In the genomic region with DNA sequence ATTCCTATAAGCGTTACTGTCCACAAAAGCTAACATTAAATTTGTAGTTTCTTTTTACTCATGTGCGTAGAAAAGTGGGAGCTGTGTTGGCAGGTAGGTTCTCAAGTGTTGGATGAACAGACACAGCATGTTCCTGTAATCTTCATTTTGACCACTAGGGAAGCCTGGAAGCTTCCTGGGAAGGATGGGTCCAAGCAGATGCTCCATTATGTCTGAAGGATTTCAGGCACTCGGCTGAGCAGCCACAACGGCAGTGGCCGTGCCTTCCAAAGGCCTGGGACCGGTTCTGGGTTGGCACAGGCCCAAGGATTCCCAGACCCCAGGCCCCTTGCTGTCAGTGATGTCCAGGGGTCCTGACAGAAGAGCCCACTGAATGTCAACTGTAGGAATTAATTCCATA, we compare ENCODE assay signal across 15 cellular contexts.
DNase-seq lines count a peak whose midpoint lies in the region; ATAC-seq, FAIRE-seq and TF ChIP-seq lines count a peak whose summit lies in the region.
"Had no signal": no experiment of that assay in that cellular context is flagged by ENCODE, and none has a peak within 500 bp of the region (broad histone marks: within the 10 kb centered on the region; RNA-seq: fewer than 3 reads in every experiment).

No MANE protein-coding gene starts in this region.

- TF ChIP-seq EP300 in GM12878 (IDR thresholded peaks at IDR 0.05; ENCODE audit: borderline replicate concordance in 1 of 2, control insufficient read depth in 1 of 2, low read depth in 2 of 2, low read length in 2 of 2) = no peak

- no peaks in the 10 kb centered on the region for H3K9me3 Mint-ChIP-seq in nephron progenitor cell

- no peak for ATAC-seq in DND-41 (ENCODE audit: insufficient read depth, low read depth)
- no peak for ATAC-seq in GM12878
- no peak for ATAC-seq in HG02623 (IDR thresholded peaks at IDR 0.05; ENCODE audit: unreplicated experiment)
- ATAC-seq in GM21390 (IDR thresholded peaks at IDR 0.05; ENCODE audit: unreplicated experiment) = no peak
- ATAC-seq: activated CD4-positive, CD25-positive, alpha-beta regulatory T cell treated with anti-CD3 and anti-CD28 coated beads, Interleukin-2, amount 50 U/mL, for 24 hours; heart left ventricle; Right ventricle myocardium inferior had no signal

- no peak overlapping the region for H3K4me3 Mint-ChIP-seq in nephron progenitor cell

- H3K4me3 ChIP-seq in DND-41 (ENCODE audit: low read depth in 1 of 2, low read length in 2 of 2) (no peak overlapping the region), GM12878 (no peak overlapping the region)
- H3K4me3 ChIP-seq: heart left ventricle had no signal

- intact Hi-C loops in GM12878 (cut with micrococcal nuclease; ENCODE audit: unreplicated experiment) = no loop called here

- H3K79me2 ChIP-seq in DND-41 (ENCODE audit: insufficient read depth, low read length) (no peaks in the 10 kb centered on the region), GM12878 (ENCODE audit: control insufficient read depth, insufficient read depth, low read length) (no peaks in the 10 kb centered on the region)

- SMC1A ChIA-PET in GM12878 (lab: Charles Lee; ENCODE audit: uncharacterized antibody, unreplicated experiment) = no interaction called here

- no peak for TF ChIP-seq POLR2A in GM12878 (IDR thresholded peaks at IDR 0.05; ENCODE audit: low read depth, low read length)

- no peak overlapping the region for H3K27ac Mint-ChIP-seq in nephron progenitor cell

- RAD21 ChIA-PET in GM12878 (lab: Charles Lee; ENCODE audit: unreplicated experiment) = no interaction called here

- H3K9ac ChIP-seq in DND-41 (ENCODE audit: low read depth, low read length) = no peak overlapping the region
- no peak overlapping the region for H3K9ac ChIP-seq in GM12878 (ENCODE audit: control insufficient read depth, insufficient read depth, low read length)

- H3K36me3 Mint-ChIP-seq in nephron progenitor cell (ENCODE audit: low read depth) = no peaks in the 10 kb centered on the region

- H3K36me3 ChIP-seq in DND-41 (ENCODE audit: insufficient read depth, low read length) (no peaks in the 10 kb centered on the region), GM12878 (ENCODE audit: control insufficient read depth in 2 of 2, insufficient read depth in 2 of 2, low read length in 1 of 2) (no peaks in the 10 kb centered on the region)
- H3K36me3 ChIP-seq: heart left ventricle had no signal

- no peak for TF ChIP-seq RAD21 in GM12878 (IDR thresholded peaks at IDR 0.05; ENCODE audit: insufficient read depth, low read depth, low read length)

- CTCF ChIA-PET in GM12878 (lab: Yijun Ruan, JAX) = interaction anchor here (0.6 kb wide), 1 partner anchor 1589 kb away, joined by 3 read pairs; no protein-coding TSS in a partner anchor

- no peak overlapping the region for H3K4me2 ChIP-seq in DND-41 (ENCODE audit: insufficient read depth, low read length)
- no peak overlapping the region for H3K4me2 ChIP-seq in GM12878 (ENCODE audit: control insufficient read depth, insufficient read depth)

- no peak for FAIRE-seq in GM12878 (lab: Jason Lieb, UNC)

- H3K27ac ChIP-seq in DND-41 (ENCODE audit: low read length) (no peak overlapping the region), GM12878 (ENCODE audit: control insufficient read depth, insufficient read depth) (no peak overlapping the region)
- H3K27ac ChIP-seq: heart left ventricle had no signal

- H3K27me3 ChIP-seq in DND-41 (ENCODE audit: insufficient read depth, low read length, poor library complexity) (no peaks in the 10 kb centered on the region), GM12878 (replicated peaks in 1 of 2; ENCODE audit: control insufficient read depth in 2 of 2, insufficient read depth in 2 of 2, low read length in 1 of 2) (no peaks in the 10 kb centered on the region)
- H3K27me3 ChIP-seq: heart left ventricle had no signal

- H3K9me3 ChIP-seq in DND-41 (ENCODE audit: insufficient read depth, low read length, severe bottlenecking) (no peaks in the 10 kb centered on the region), GM12878 (replicated peaks; ENCODE audit: control insufficient read depth, insufficient read depth, low read length) (no peaks in the 10 kb centered on the region)
- H3K9me3 ChIP-seq: heart left ventricle had no signal

- no peak for DNase-seq in DND-41
- DNase-seq in HuH-7 (ENCODE audit: low spot score) = peak; percentile 30
- no peak for DNase-seq in GM12878 (ENCODE audit: low read depth, low spot score)
- no peak for DNase-seq in nephron progenitor cell
- no peak for DNase-seq in GM20000 (ENCODE audit: low spot score)
- DNase-seq in NCI-H2196 (lab: John Stamatoyannopoulos, UW; ENCODE audit: unreplicated experiment) = no peak
- DNase-seq: activated T-cell treated with anti-CD3 and anti-CD28 coated beads, Interleukin-2, amount 50 U/mL, for 48 hours; effector CD8-positive, alpha-beta T cell; heart left ventricle; Kasumi-1; NCI-H2171 had no signal

- 55% methylated on average over 6 of the region's 6 CpGs for WGBS in GM12878 (ENCODE audit: insufficient coverage, insufficient replicate concordance, low lambda C conversion rate, missing lambda C conversion rate)

- no peaks in the 10 kb centered on the region for H3K4me1 ChIP-seq in DND-41 (ENCODE audit: insufficient read depth, low read length)
- no peaks in the 10 kb centered on the region for H3K4me1 ChIP-seq in GM12878 (ENCODE audit: control insufficient read depth, insufficient read depth, low read length)

- H4K20me1 ChIP-seq in DND-41 (ENCODE audit: insufficient read depth, low read length) (no peaks in the 10 kb centered on the region), GM12878 (ENCODE audit: control insufficient read depth, insufficient read depth) (no peaks in the 10 kb centered on the region)

- POLR2A ChIA-PET in GM12878 (lab: Charles Lee) = no interaction called here

- in situ Hi-C loops in GM12878 (cut with MboI) = no loop called here

- peaks cover under 1% of the 10 kb centered on the region for H3K4me1 Mint-ChIP-seq in nephron progenitor cell

- no peak overlapping the region for H2AFZ ChIP-seq in DND-41 (ENCODE audit: low read depth, low read length)
- no peak overlapping the region for H2AFZ ChIP-seq in GM12878 (ENCODE audit: control insufficient read depth, low read depth, low read length)

- TF ChIP-seq CTCF in DND-41 (IDR thresholded peaks at IDR 0.05; ENCODE audit: borderline replicate concordance, extremely low read depth, low read length, poor library complexity, severe bottlenecking) (peak; percentile 19), GM12878 (IDR thresholded peaks at IDR 0.05 in 2 of 3, conservative IDR thresholded peaks at IDR 0.05 in 1 of 3; ENCODE audit: control insufficient read depth in 2 of 3, extremely low read depth in 1 of 3, insufficient read depth in 1 of 3, low read depth in 3 of 3, low read length in 3 of 3) (peak in 2 of 3 experiments; percentile 18 to 25; a peak in 1 of 6 replicates), nephron progenitor cell (IDR thresholded peaks at IDR 0.05) (peak; percentile 35), GM20000 (IDR thresholded peaks at IDR 0.05; ENCODE audit: extremely low read depth, missing control alignments) (no peak)

- peaks cover 11% of the 10 kb centered on the region for H3K27me3 Mint-ChIP-seq in nephron progenitor cell (ENCODE audit: low read depth, poor library complexity)

- BruUV-seq in GM12878 (replicated peaks; lab: Mats Ljungman, UMichigan) = no TSS peak

TF ChIP-seq in GM12878, 131 proteins besides CTCF, POLR2A, EP300 and RAD21 (continues in another document):
- TF ChIP-seq, protein P1, sequence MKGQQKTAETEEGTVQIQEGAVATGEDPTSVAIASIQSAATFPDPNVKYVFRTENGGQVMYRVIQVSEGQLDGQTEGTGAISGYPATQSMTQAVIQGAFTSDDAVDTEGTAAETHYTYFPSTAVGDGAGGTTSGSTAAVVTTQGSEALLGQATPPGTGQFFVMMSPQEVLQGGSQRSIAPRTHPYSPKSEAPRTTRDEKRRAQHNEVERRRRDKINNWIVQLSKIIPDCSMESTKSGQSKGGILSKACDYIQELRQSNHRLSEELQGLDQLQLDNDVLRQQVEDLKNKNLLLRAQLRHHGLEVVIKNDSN (IDR thresholded peaks at IDR 0.05; ENCODE audit: borderline replicate concordance, extremely low read length, insufficient read depth, low read depth, low read length) = no peak
- TF ChIP-seq, protein P2, sequence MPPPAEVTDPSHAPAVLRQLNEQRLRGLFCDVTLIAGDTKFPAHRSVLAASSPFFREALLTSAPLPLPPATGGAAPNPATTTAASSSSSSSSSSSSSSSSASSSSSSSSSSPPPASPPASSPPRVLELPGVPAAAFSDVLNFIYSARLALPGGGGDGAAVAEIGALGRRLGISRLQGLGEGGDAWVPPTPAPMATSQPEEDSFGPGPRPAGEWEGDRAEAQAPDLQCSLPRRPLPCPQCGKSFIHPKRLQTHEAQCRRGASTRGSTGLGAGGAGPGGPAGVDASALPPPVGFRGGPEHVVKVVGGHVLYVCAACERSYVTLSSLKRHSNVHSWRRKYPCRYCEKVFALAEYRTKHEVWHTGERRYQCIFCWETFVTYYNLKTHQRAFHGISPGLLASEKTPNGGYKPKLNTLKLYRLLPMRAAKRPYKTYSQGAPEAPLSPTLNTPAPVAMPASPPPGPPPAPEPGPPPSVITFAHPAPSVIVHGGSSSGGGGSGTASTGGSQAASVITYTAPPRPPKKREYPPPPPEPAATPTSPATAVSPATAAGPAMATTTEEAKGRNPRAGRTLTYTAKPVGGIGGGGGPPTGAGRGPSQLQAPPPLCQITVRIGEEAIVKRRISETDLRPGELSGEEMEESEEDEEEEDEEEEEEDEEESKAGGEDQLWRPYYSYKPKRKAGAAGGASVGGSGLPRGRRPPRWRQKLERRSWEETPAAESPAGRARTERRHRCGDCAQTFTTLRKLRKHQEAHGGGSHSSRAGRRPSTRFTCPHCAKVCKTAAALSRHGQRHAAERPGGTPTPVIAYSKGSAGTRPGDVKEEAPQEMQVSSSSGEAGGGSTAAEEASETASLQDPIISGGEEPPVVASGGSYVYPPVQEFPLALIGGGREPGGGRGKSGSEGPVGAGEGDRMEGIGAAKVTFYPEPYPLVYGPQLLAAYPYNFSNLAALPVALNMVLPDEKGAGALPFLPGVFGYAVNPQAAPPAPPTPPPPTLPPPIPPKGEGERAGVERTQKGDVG (CRISPR knock-in tag; IDR thresholded peaks at IDR 0.05) = no peak
- TF ChIP-seq IKZF2 (IDR thresholded peaks at IDR 0.05) = no peak
- TF ChIP-seq, protein P3, sequence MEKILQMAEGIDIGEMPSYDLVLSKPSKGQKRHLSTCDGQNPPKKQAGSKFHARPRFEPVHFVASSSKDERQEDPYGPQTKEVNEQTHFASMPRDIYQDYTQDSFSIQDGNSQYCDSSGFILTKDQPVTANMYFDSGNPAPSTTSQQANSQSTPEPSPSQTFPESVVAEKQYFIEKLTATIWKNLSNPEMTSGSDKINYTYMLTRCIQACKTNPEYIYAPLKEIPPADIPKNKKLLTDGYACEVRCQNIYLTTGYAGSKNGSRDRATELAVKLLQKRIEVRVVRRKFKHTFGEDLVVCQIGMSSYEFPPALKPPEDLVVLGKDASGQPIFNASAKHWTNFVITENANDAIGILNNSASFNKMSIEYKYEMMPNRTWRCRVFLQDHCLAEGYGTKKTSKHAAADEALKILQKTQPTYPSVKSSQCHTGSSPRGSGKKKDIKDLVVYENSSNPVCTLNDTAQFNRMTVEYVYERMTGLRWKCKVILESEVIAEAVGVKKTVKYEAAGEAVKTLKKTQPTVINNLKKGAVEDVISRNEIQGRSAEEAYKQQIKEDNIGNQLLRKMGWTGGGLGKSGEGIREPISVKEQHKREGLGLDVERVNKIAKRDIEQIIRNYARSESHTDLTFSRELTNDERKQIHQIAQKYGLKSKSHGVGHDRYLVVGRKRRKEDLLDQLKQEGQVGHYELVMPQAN (conservative IDR thresholded peaks at IDR 0.05) = no peak
